Comparison of ENCODE assay signal across 9 cellular contexts in genomic region chr16:66357523-66357928, GRCh38. TPM values are rescaled to one million over a fixed set of nuclear protein-coding genes. Genes with fewer than 3 reads are reported as not detected.
A peak's percentile ranks its signal among the peaks of the same experiment; 100 is the strongest.
DNase-seq lines count a peak whose midpoint lies in the region; ATAC-seq and TF ChIP-seq lines count a peak whose summit lies in the region.
"Had no signal": no experiment of that assay in that cellular context is flagged by ENCODE, and none has a peak within 500 bp of the region (broad histone marks: within the 10 kb centered on the region; RNA-seq: fewer than 3 reads in every experiment).

No MANE protein-coding gene starts in this region.

- H3K27ac Mint-ChIP-seq in endothelial cell (ENCODE audit: unreplicated experiment) = peak overlapping the region; percentile 99
- H3K27ac Mint-ChIP-seq: dendritic cell treated with granulocyte-macrophage colony-stimulating factor and Interleukin-4, amounts not matched to agents 40 ng/mL and 50 ng/mL, for 4 days had no signal

- no peaks in the 10 kb centered on the region for H3K9me3 Mint-ChIP-seq in endothelial cell (ENCODE audit: unreplicated experiment)
- H3K9me3 Mint-ChIP-seq: dendritic cell treated with granulocyte-macrophage colony-stimulating factor and Interleukin-4, amounts not matched to agents 40 ng/mL and 50 ng/mL, for 4 days had no signal

- peak; percentile 66 for TF ChIP-seq CTCF in endothelial cell (IDR thresholded peaks at IDR 0.05; ENCODE audit: unreplicated experiment)

- ATAC-seq in HG03175 (IDR thresholded peaks at IDR 0.05; ENCODE audit: unreplicated experiment) (no peak), GM21447 (IDR thresholded peaks at IDR 0.05; ENCODE audit: unreplicated experiment) (no peak)

- peak; percentile 15 for DNase-seq in activated T-cell treated with anti-CD3 and anti-CD28 coated beads for 1 hour (ENCODE audit: low read depth)
- no peak for DNase-seq in activated T-cell treated with anti-CD3 and anti-CD28 coated beads, Interleukin-2, amount 50 U/mL, for 1 hour
- DNase-seq in KG1 (lab: John Stamatoyannopoulos, UW) = peak; percentile 30
- peak; percentile 83 for DNase-seq in SK-MEL-5 (ENCODE audit: low read depth, low spot score)
- DNase-seq in endothelial cell (ENCODE audit: low spot score) = peak; percentile 75
- DNase-seq in midbrain (lab: John Stamatoyannopoulos, UW) = peak; percentile 63

- H3K36me3 Mint-ChIP-seq in endothelial cell (ENCODE audit: low read depth, unreplicated experiment) = peaks cover 10% of the 10 kb centered on the region

- peaks cover 52% of the 10 kb centered on the region for H3K4me1 Mint-ChIP-seq in endothelial cell (ENCODE audit: unreplicated experiment)

- peaks cover 27% of the 10 kb centered on the region for H3K27me3 Mint-ChIP-seq in endothelial cell (ENCODE audit: unreplicated experiment)

- peak overlapping the region; percentile 57 for H3K4me3 Mint-ChIP-seq in endothelial cell (ENCODE audit: unreplicated experiment)
- H3K4me3 Mint-ChIP-seq: dendritic cell treated with granulocyte-macrophage colony-stimulating factor and Interleukin-4, amounts not matched to agents 40 ng/mL and 50 ng/mL, for 4 days had no signal

- in situ Hi-C loops in SK-MEL-5 (cut with HindIII; ENCODE audit: low pct_unique_long_range_greater_than_20kb, low sequenced_read_pairs) = no loop called here

RNA-seq across cellular contexts. Expression of gene CDH5, which starts 9.0 kb away (rescaled TPM):
- total RNA-seq in SK-MEL-5 (2014; rRNA removed; shearing (Covaris generic)) = not detected in 2 replicates
- not detected in 2 replicates for polyA plus RNA-seq in SK-MEL-5 (2015; cell fraction: cytosol; rRNA removed)
- polyA plus RNA-seq in SK-MEL-5 (2015; cell fraction: nucleus; rRNA removed) = not detected in 2 replicates
- total RNA-seq in endothelial cell (ENCODE audit: unreplicated experiment) = 1,308 TPM

Comparison
In these comparisons a context has a peak if more than half of its experiments do, and no peak if none do; other contexts are left out.
1. RNA of gene CDH5, which starts 9.0 kb away (total RNA-seq): 1,308 TPM in endothelial cell (single experiment); not detected in SK-MEL-5; every median in the first group is over 1,000 times any median in the second.